In the genomic region with DNA sequence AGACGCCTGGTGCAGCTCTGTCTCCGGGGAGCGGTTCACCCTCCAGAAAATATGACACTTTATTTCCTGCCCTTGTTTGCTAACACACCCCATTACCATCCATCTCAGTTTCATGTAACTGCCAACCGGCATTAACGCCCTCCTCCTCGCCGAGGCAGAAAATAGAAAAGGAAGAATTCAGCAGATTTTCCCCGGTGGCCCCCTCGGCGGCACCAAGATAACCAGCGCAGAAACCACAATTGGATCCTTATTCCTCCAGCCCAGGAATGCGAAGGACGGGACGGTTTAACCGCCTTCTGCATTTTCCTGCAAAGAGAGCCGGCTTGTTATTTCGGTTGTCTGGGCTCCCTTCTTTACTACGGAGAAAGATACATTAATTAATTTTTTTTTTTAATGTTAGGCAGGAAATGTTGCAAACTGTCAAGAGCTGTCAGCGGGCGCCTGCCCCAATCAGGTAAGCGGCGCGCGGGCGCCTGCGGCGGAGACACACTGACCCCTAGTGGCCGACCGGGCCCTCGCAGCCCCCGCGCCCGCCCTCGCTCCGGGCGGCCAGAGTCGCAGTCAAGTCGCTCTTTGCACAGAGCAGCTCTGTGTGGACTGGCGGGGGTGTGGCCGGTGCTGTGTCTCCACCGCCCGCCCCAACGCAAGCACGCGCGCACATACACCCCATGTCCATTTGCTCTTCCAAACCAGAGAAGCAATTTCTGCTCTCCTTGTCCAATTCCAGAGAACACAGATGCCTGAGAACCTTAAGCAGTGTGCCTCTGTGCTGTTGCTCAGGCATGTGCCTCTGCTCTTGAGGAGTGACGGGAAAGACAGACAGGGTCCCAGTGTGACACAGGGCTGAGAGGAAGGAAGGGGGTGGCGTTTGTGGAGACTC, we compare ENCODE assay signal across 1 cellular context.
TF ChIP-seq lines count a peak whose summit lies in the region.

No MANE protein-coding gene starts in this region.

TF ChIP-seq in HepG2, 621 proteins besides CTCF, POLR2A, EP300 and RAD21 (continued from another document):
- TF ChIP-seq YEATS2 (CRISPR knock-in tag; IDR thresholded peaks at IDR 0.05; ENCODE audit: borderline replicate concordance) (peak; percentile 50; the same call in 1 of the 2 replicates), GLI4 (CRISPR knock-in tag; IDR thresholded peaks at IDR 0.05; ENCODE audit: borderline replicate concordance) (no peak), KLF13 (CRISPR knock-in tag; IDR thresholded peaks at IDR 0.05) (no peak), PHF8 (CRISPR knock-in tag; IDR thresholded peaks at IDR 0.05) (0 out of 2 replicates have a peak, but pooled peaks have one; percentile 38), ZNF350 (CRISPR knock-in tag; IDR thresholded peaks at IDR 0.05; ENCODE audit: borderline replicate concordance, low read depth) (peak; percentile 82; the same call in 1 of the 2 replicates), HHEX (CRISPR knock-in tag; IDR thresholded peaks at IDR 0.05) (no peak), ZBTB21 (CRISPR knock-in tag; IDR thresholded peaks at IDR 0.05) (no peak), HOXA5 (CRISPR knock-in tag; IDR thresholded peaks at IDR 0.05) (peak; percentile 41; the same call in 1 of the 2 replicates), ZNF672 (CRISPR knock-in tag; IDR thresholded peaks at IDR 0.05) (no peak)
- TF ChIP-seq, protein P1, sequence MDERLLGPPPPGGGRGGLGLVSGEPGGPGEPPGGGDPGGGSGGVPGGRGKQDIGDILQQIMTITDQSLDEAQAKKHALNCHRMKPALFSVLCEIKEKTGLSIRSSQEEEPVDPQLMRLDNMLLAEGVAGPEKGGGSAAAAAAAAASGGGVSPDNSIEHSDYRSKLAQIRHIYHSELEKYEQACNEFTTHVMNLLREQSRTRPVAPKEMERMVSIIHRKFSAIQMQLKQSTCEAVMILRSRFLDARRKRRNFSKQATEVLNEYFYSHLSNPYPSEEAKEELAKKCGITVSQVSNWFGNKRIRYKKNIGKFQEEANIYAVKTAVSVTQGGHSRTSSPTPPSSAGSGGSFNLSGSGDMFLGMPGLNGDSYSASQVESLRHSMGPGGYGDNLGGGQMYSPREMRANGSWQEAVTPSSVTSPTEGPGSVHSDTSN (CRISPR knock-in tag; IDR thresholded peaks at IDR 0.05), result no peak
- TF ChIP-seq, protein P2, sequence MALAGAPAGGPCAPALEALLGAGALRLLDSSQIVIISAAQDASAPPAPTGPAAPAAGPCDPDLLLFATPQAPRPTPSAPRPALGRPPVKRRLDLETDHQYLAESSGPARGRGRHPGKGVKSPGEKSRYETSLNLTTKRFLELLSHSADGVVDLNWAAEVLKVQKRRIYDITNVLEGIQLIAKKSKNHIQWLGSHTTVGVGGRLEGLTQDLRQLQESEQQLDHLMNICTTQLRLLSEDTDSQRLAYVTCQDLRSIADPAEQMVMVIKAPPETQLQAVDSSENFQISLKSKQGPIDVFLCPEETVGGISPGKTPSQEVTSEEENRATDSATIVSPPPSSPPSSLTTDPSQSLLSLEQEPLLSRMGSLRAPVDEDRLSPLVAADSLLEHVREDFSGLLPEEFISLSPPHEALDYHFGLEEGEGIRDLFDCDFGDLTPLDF (CRISPR knock-in tag; IDR thresholded peaks at IDR 0.05), result no peak
